1 cellular context compared by ENCODE assay signal in genomic region chr10:32958085-32958991, GRCh38.
TF ChIP-seq lines count a peak whose summit lies in the region.

Gene ITGB1, minus strand, starts transcription at chr10:32958230. Its CDS starts 22,672 bp downstream, at chr10:32935558.

TF ChIP-seq in HepG2, 621 proteins besides CTCF, POLR2A, EP300 and RAD21 (continued from another document and continues in another):
- TF ChIP-seq ZNF407 (CRISPR knock-in tag; IDR thresholded peaks at IDR 0.05; ENCODE audit: not compliant biosample characterization) (peak; percentile 26), ZNF383 (CRISPR knock-in tag; IDR thresholded peaks at IDR 0.05; ENCODE audit: borderline replicate concordance) (no peak), SP5 (CRISPR knock-in tag; IDR thresholded peaks at IDR 0.05; ENCODE audit: borderline replicate concordance, low read depth) (peak; percentile 90), GRHL1 (CRISPR knock-in tag; conservative IDR thresholded peaks at IDR 0.05) (no peak), CSRNP2 (CRISPR knock-in tag; conservative IDR thresholded peaks at IDR 0.05; ENCODE audit: low read depth) (no peak), ZNF513 (CRISPR knock-in tag; conservative IDR thresholded peaks at IDR 0.05) (no peak), ZNF788 (CRISPR knock-in tag; IDR thresholded peaks at IDR 0.05; ENCODE audit: borderline replicate concordance) (peak; percentile 94), GATAD2A (CRISPR knock-in tag; IDR thresholded peaks at IDR 0.05) (peak; percentile 50; the same call in 1 of the 2 replicates), TAF15 (IDR thresholded peaks at IDR 0.05; ENCODE audit: low read depth, low read length, poor library complexity, severe bottlenecking) (peak; percentile 65), PAXIP1 (CRISPR knock-in tag; conservative IDR thresholded peaks at IDR 0.05) (peak; percentile 76), ELK4 (CRISPR knock-in tag; IDR thresholded peaks at IDR 0.05; ENCODE audit: borderline replicate concordance) (0 out of 2 replicates have a peak, but pooled peaks have one; percentile 46), MXD1 (CRISPR knock-in tag; IDR thresholded peaks at IDR 0.05) (peak; percentile 52), PPARG (CRISPR knock-in tag; conservative IDR thresholded peaks at IDR 0.05) (peak; percentile 52; the same call in 1 of the 2 replicates), KLF13 (CRISPR knock-in tag; IDR thresholded peaks at IDR 0.05) (0 out of 2 replicates have a peak, but pooled peaks have one; percentile 34), ZNF879 (CRISPR knock-in tag; IDR thresholded peaks at IDR 0.05) (no peak), ARID3A (IDR thresholded peaks at IDR 0.05; ENCODE audit: low read depth, low read length) (no peak; the same call in 1 of the 2 replicates), ESRRA (CRISPR knock-in tag; IDR thresholded peaks at IDR 0.05; ENCODE audit: low read depth) (peak; percentile 69; the same call in 1 of the 2 replicates), ZNF451 (CRISPR knock-in tag; IDR thresholded peaks at IDR 0.05) (peak; percentile 62; the same call in 1 of the 2 replicates), KDM6A (CRISPR knock-in tag; IDR thresholded peaks at IDR 0.05; ENCODE audit: low read depth) (no peak), MYPOP (CRISPR knock-in tag; IDR thresholded peaks at IDR 0.05) (0 out of 2 replicates have a peak, but pooled peaks have one; percentile 31), SRSF9 (IDR thresholded peaks at IDR 0.05; ENCODE audit: borderline replicate concordance, insufficient read depth, low read depth, low read length, poor library complexity, severe bottlenecking) (no peak), KAT2B (IDR thresholded peaks at IDR 0.05; ENCODE audit: borderline replicate concordance, low read depth, low read length) (no peak), ZNF484 (CRISPR knock-in tag; IDR thresholded peaks at IDR 0.05; ENCODE audit: borderline replicate concordance, low read depth) (no peak), U2AF2 (IDR thresholded peaks at IDR 0.05; ENCODE audit: low read depth, low read length) (no peak), ZNF703 (CRISPR knock-in tag; IDR thresholded peaks at IDR 0.05; ENCODE audit: borderline replicate concordance) (no peak), PLRG1 (conservative IDR thresholded peaks at IDR 0.05) (no peak), DRAP1 (CRISPR knock-in tag; IDR thresholded peaks at IDR 0.05) (peak; percentile 80; the same call in 1 of the 2 replicates), ZNF878 (CRISPR knock-in tag; IDR thresholded peaks at IDR 0.05) (peak; percentile 36; the same call in 1 of the 2 replicates), MTF2 (CRISPR knock-in tag; IDR thresholded peaks at IDR 0.05; ENCODE audit: borderline replicate concordance) (no peak)
